ENCODE assay signal across 20 cellular contexts in the genomic region with DNA sequence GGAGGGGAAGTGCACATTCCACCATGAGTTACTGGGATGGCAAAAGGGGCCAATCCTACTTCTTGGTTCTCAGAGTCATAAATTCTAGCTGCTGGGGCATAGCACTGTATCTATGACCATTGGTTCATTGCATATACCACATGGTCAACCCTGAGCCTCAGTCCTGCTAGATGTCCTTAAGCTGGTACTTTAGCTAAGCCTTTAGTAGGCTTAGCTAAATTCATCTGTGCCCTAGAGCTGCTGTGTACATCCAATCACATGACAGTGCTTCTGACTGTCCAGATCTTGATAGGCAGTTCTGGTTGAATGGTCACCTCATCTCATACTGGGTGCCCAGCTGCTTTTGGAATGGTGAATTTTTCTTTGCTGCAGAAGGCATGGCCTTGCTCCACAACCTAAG. TPM values are rescaled to one million over a fixed set of nuclear protein-coding genes. Genes with fewer than 3 reads are reported as not detected.
DNase-seq lines count a peak whose midpoint lies in the region; ATAC-seq and TF ChIP-seq lines count a peak whose summit lies in the region.
"Had no signal": no experiment of that assay in that cellular context is flagged by ENCODE, and none has a peak within 500 bp of the region (broad histone marks: within the 10 kb centered on the region; RNA-seq: fewer than 3 reads in every experiment).

No MANE protein-coding gene starts in this region.

- peaks cover 6% of the 10 kb centered on the region for H3K36me3 Mint-ChIP-seq in T-helper 17 cell (ENCODE audit: low read depth)
- peaks cover 0 to 24% (median 5%) of the 10 kb centered on the region in 5 donors for H3K36me3 Mint-ChIP-seq in naive thymus-derived CD4-positive, alpha-beta T cell
- H3K36me3 Mint-ChIP-seq in naive thymus-derived CD8-positive, alpha-beta T cell = peaks cover 0 to 30% (median 9%) of the 10 kb centered on the region in 3 donors

- no peaks in the 10 kb centered on the region for H3K9me3 ChIP-seq in T-helper 17 cell (ENCODE audit: control insufficient read depth, low read length, poor library complexity, severe bottlenecking)
- no peaks in the 10 kb centered on the region for H3K9me3 ChIP-seq in naive thymus-derived CD4-positive, alpha-beta T cell (ENCODE audit: control insufficient read depth in 2 of 3, low read length in 3 of 3)
- H3K9me3 ChIP-seq: BLaER1, Caco-2, HAP-1, SK-N-SH had no signal

- intact Hi-C loops in naive thymus-derived CD4-positive, alpha-beta T cell (cut with micrococcal nuclease) = no loop called here
- intact Hi-C loops in left colon (cut with DNase I, micrococcal nuclease) = no loop called here

- peak overlapping the region; percentile 11 for H3K27ac Mint-ChIP-seq in T-helper 17 cell
- peak overlapping the region in 2 of 9 donors; percentile 22 to 29 for H3K27ac Mint-ChIP-seq in naive thymus-derived CD4-positive, alpha-beta T cell
- peak overlapping the region in 2 of 10 donors; percentile 15 to 17 for H3K27ac Mint-ChIP-seq in naive thymus-derived CD8-positive, alpha-beta T cell
- H3K27ac Mint-ChIP-seq: GM23338 had no signal

- H3K27ac ChIP-seq in C4-2B = peak overlapping the region; percentile 8; the same call in 1 of the 2 replicates
- H3K27ac ChIP-seq in naive thymus-derived CD4-positive, alpha-beta T cell (ENCODE audit: low read depth, low read length) = no peak overlapping the region
- H3K27ac ChIP-seq: BLaER1, RWPE1 had no signal

- no peak overlapping the region for H3K4me3 Mint-ChIP-seq in T-helper 17 cell
- no peak overlapping the region for H3K4me3 Mint-ChIP-seq in naive thymus-derived CD4-positive, alpha-beta T cell
- no peak overlapping the region for H3K4me3 Mint-ChIP-seq in naive thymus-derived CD8-positive, alpha-beta T cell
- H3K4me3 Mint-ChIP-seq: CD4-positive, alpha-beta memory T cell; GM23338 had no signal

- POLR2A ChIA-PET in naive thymus-derived CD4-positive, alpha-beta T cell (lab: Charles Lee) = interaction anchor here (1.4 kb wide), 1 partner anchor 9 kb away, joined by 3 read pairs; a partner anchor contains a TSS
- POLR2A ChIA-PET in naive thymus-derived CD8-positive, alpha-beta T cell (lab: Charles Lee) = no interaction called here

- H3K4me3 ChIP-seq in naive thymus-derived CD4-positive, alpha-beta T cell (ENCODE audit: low read length) = no peak overlapping the region
- H3K4me3 ChIP-seq: BLaER1, GM23338, HAP-1 had no signal

- CTCF ChIA-PET in naive thymus-derived CD4-positive, alpha-beta T cell (lab: Charles Lee) = interaction anchor here (1.3 kb wide), 1 partner anchor 46 kb away, joined by 3 read pairs; no protein-coding TSS in a partner anchor

- DNase-seq in NCI-H524 treated with DMSO at 0.1 percent for 48 hours (lab: John Stamatoyannopoulos, UW) (peak; percentile 54), T-helper 17 cell (no peak), dermis blood vessel endothelial cell (no peak), left colon (no peak)
- DNase-seq in naive thymus-derived CD4-positive, alpha-beta T cell = no peak
- no peak for DNase-seq in naive thymus-derived CD8-positive, alpha-beta T cell
- DNase-seq: Caco-2; CD4-positive, alpha-beta memory T cell; MM.1S; NCI-H1048; NCI-H1436; NCI-H1930; NCI-H774; SIG-M5; SK-N-SH had no signal

- H3K27me3 ChIP-seq in naive thymus-derived CD4-positive, alpha-beta T cell (ENCODE audit: control insufficient read depth in 2 of 2, insufficient read depth in 2 of 2, low read length in 2 of 2) = no peaks in the 10 kb centered on the region
- H3K27me3 ChIP-seq: BLaER1 had no signal

- no peaks in the 10 kb centered on the region for H3K9me3 Mint-ChIP-seq in naive thymus-derived CD4-positive, alpha-beta T cell
- H3K9me3 Mint-ChIP-seq in naive thymus-derived CD8-positive, alpha-beta T cell = no peaks in the 10 kb centered on the region
- H3K9me3 Mint-ChIP-seq: CD4-positive, alpha-beta memory T cell; GM23338 had no signal

- H3K4me1 ChIP-seq in naive thymus-derived CD4-positive, alpha-beta T cell (ENCODE audit: control insufficient read depth in 2 of 2, insufficient read depth in 2 of 2, low read length in 2 of 2) = peaks cover 0 to 7% of the 10 kb centered on the region in 2 donors
- H3K4me1 ChIP-seq: Caco-2 had no signal

- peaks cover 4% of the 10 kb centered on the region for H3K4me1 Mint-ChIP-seq in T-helper 17 cell
- peaks cover 0 to 12% (median 4%) of the 10 kb centered on the region in 7 donors for H3K4me1 Mint-ChIP-seq in naive thymus-derived CD4-positive, alpha-beta T cell
- peaks cover 5 to 13% (median 7%) of the 10 kb centered on the region in 4 donors for H3K4me1 Mint-ChIP-seq in naive thymus-derived CD8-positive, alpha-beta T cell

- no peak for TF ChIP-seq CTCF in C4-2B (conservative IDR thresholded peaks at IDR 0.05)

- ATAC-seq in T-helper 17 cell (no peak), left colon (no peak)
- peak; percentile 18 for ATAC-seq in naive thymus-derived CD4-positive, alpha-beta T cell
- no peak for ATAC-seq in naive thymus-derived CD8-positive, alpha-beta T cell

- H3K27me3 Mint-ChIP-seq in T-helper 17 cell = no peaks in the 10 kb centered on the region
- peaks cover 0 to 4% (median 0%) of the 10 kb centered on the region in 5 donors for H3K27me3 Mint-ChIP-seq in naive thymus-derived CD4-positive, alpha-beta T cell
- no peaks in the 10 kb centered on the region for H3K27me3 Mint-ChIP-seq in naive thymus-derived CD8-positive, alpha-beta T cell

- H3K36me3 ChIP-seq in naive thymus-derived CD4-positive, alpha-beta T cell (ENCODE audit: control insufficient read depth in 2 of 3, insufficient read depth in 3 of 3, low read length in 3 of 3) = peaks cover 0 to 16% (median 0%) of the 10 kb centered on the region in 3 experiments

RNA-seq across cellular contexts. Expression of a gene that starts 8.2 kb away (rescaled TPM):
- 10 to 100 TPM; 69.9 to 77.3 TPM for total RNA-seq in T-helper 17 cell
- 100 to 1,000 TPM in 1 of 5 experiments, 10 to 100 TPM in 4; 63.4 to 126 (median 76.2) TPM for total RNA-seq in naive thymus-derived CD4-positive, alpha-beta T cell
- 100 to 1,000 TPM; 155 to 277 TPM for polyA plus RNA-seq in naive thymus-derived CD4-positive, alpha-beta T cell
- 21.3 and 52.5 TPM in 2 replicates for total RNA-seq in dermis blood vessel endothelial cell
- total RNA-seq in left colon = 100 to 1,000 TPM; 151 to 180 TPM
- 100 to 1,000 TPM in 1 of 2 experiments, 10 to 100 TPM in 1; 87.5 to 107 TPM for total RNA-seq in naive thymus-derived CD8-positive, alpha-beta T cell
- 100 to 1,000 TPM; 249 to 277 (median 277) TPM for polyA plus RNA-seq in naive thymus-derived CD8-positive, alpha-beta T cell
